In genomic region chr11:120835601-120836228, GRCh38 we compare ENCODE assay signal across 10 cellular contexts.
DNase-seq lines count a peak whose midpoint lies in the region; TF ChIP-seq lines count a peak whose summit lies in the region.
"Had no signal": no experiment of that assay in that cellular context is flagged by ENCODE, and none has a peak within 500 bp of the region (broad histone marks: within the 10 kb centered on the region; RNA-seq: fewer than 3 reads in every experiment).

No MANE protein-coding gene starts in this region.

- no peak for TF ChIP-seq CTCF in HEK293 (tag by site-specific recombination; IDR thresholded peaks at IDR 0.05)
- TF ChIP-seq CTCF in dorsolateral prefrontal cortex (IDR thresholded peaks at IDR 0.05 in 54 of 56, conservative IDR thresholded peaks at IDR 0.05 in 2 of 56; ENCODE audit: low read depth in 1 of 56, partially characterized antibody in 56 of 56), result no peak

- no peak overlapping the region for H3K27ac ChIP-seq in HEK293 (ENCODE audit: extremely low read depth, low read depth, low read length)
- no peak overlapping the region for H3K27ac ChIP-seq in dorsolateral prefrontal cortex
- H3K27ac ChIP-seq: A549 had no signal

- H3K36me3 ChIP-seq in HEK293 (ENCODE audit: control insufficient read depth in 2 of 2, insufficient read depth in 1 of 2, low read length in 2 of 2), result no peaks in the 10 kb centered on the region

- DNase-seq in activated CD4-positive, alpha-beta T cell treated with anti-CD3 and anti-CD28 coated beads for 48 hours, result peak; percentile 72
- no peak for DNase-seq in activated CD4-positive, alpha-beta T cell treated with anti-CD3 and anti-CD28 coated beads for 4 hours
- DNase-seq in OCI-M1 (lab: John Stamatoyannopoulos, UW) (peak; percentile 7), dorsolateral prefrontal cortex (no peak), NCI-H345 (lab: John Stamatoyannopoulos, UW) (no peak), amygdala (lab: John Stamatoyannopoulos, UW) (no peak)
- DNase-seq in stimulated activated CD4-positive, alpha-beta T cell treated with anti-CD3 and anti-CD28 coated beads, Interleukin-2, amount 100 ng/mL, for 48 hours, result peak; percentile 23 to 30
- DNase-seq: cerebellar nuclear complex had no signal

- no peaks in the 10 kb centered on the region for H3K27me3 ChIP-seq in dorsolateral prefrontal cortex

- CTCF ChIA-PET in HEK293 (lab: Yijun Ruan, JAX), result interaction anchor here (0.7 kb wide), 1 partner anchor 34 kb away, joined by 3 read pairs; no protein-coding TSS in a partner anchor

- H3K9me3 ChIP-seq in HEK293 (ENCODE audit: control insufficient read depth, insufficient read depth, low read depth, low read length), result no peaks in the 10 kb centered on the region
- H3K9me3 ChIP-seq: A549 had no signal

- no peaks in the 10 kb centered on the region for H3K4me1 ChIP-seq in HEK293 (ENCODE audit: control insufficient read depth, insufficient read depth, low read length)
- H3K4me1 ChIP-seq: A549 had no signal

- POLR2A ChIA-PET in HEK293 (lab: Yijun Ruan, JAX), result no interaction called here

- intact Hi-C loops in dorsolateral prefrontal cortex (cut with DNase I), result no loop called here

- H3K4me3 ChIP-seq in HEK293 (ENCODE audit: low read depth, low read length) (no peak overlapping the region), dorsolateral prefrontal cortex (no peak overlapping the region)
- H3K4me3 ChIP-seq: A549 had no signal

TF ChIP-seq in HEK293, 187 proteins besides CTCF, POLR2A, EP300 and RAD21:
- no peak for TF ChIP-seq ZNF660 (tag by site-specific recombination; IDR thresholded peaks at IDR 0.05)
- 0 out of 2 replicates have a peak, but pooled peaks have one; percentile 21 for TF ChIP-seq ZNF629 (tag by site-specific recombination; IDR thresholded peaks at IDR 0.05)
TF ChIP-seq in HEK293: peak in this region for 1.

Comparison
In these comparisons a context has a peak if more than half of its experiments do, and no peak if none do; other contexts are left out.
1. DNase-seq: peak in activated CD4-positive, alpha-beta T cell treated with anti-CD3 and anti-CD28 coated beads for 48 hours (single experiment), OCI-M1 (single experiment) and stimulated activated CD4-positive, alpha-beta T cell treated with anti-CD3 and anti-CD28 coated beads, Interleukin-2, amount 100 ng/mL, for 48 hours (2 of 2); none in activated CD4-positive, alpha-beta T cell treated with anti-CD3 and anti-CD28 coated beads for 4 hours (0 of 2), dorsolateral prefrontal cortex (0 of 10), NCI-H345 (single experiment) and amygdala (0 of 56).